ENCODE assay signal across 1 cellular context in the genomic region with DNA sequence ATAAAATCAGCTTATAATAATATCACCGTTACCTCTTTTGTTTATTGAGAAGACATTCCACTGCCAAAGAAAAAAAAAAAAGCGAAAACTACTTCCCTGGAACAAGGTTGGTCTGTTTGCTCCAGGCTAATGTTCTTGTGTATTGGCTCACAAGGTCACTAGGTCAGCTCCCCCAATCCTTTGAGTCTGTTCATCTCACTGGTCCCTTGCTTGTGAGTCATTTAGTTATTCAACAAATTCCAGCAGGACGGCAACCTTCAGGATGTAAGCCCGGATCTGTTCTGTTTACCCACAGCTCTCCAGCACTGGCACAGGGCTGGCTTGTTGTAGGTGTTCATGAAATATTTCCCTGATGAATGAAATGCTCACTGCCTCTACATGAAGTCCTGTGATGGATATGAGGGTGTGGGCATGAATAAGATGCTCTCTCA.
A peak's percentile ranks its signal among the peaks of the same experiment; 100 is the strongest.
TF ChIP-seq lines count a peak whose summit lies in the region.

No MANE protein-coding gene starts in this region.

TF ChIP-seq in HepG2, 621 proteins besides CTCF, POLR2A, EP300 and RAD21 (continued from another document and continues in another):
- TF ChIP-seq, protein P1, sequence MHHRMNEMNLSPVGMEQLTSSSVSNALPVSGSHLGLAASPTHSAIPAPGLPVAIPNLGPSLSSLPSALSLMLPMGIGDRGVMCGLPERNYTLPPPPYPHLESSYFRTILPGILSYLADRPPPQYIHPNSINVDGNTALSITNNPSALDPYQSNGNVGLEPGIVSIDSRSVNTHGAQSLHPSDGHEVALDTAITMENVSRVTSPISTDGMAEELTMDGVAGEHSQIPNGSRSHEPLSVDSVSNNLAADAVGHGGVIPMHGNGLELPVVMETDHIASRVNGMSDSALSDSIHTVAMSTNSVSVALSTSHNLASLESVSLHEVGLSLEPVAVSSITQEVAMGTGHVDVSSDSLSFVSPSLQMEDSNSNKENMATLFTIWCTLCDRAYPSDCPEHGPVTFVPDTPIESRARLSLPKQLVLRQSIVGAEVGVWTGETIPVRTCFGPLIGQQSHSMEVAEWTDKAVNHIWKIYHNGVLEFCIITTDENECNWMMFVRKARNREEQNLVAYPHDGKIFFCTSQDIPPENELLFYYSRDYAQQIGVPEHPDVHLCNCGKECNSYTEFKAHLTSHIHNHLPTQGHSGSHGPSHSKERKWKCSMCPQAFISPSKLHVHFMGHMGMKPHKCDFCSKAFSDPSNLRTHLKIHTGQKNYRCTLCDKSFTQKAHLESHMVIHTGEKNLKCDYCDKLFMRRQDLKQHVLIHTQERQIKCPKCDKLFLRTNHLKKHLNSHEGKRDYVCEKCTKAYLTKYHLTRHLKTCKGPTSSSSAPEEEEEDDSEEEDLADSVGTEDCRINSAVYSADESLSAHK (CRISPR knock-in tag; IDR thresholded peaks at IDR 0.05; ENCODE audit: borderline replicate concordance): no peak
- no peak for TF ChIP-seq TFDP2 (CRISPR knock-in tag; IDR thresholded peaks at IDR 0.05)
- peak; percentile 98 for TF ChIP-seq ELF3 (CRISPR knock-in tag; IDR thresholded peaks at IDR 0.05)
- no peak for TF ChIP-seq SMARCC2 (IDR thresholded peaks at IDR 0.05)
- no peak for TF ChIP-seq TRAFD1 (CRISPR knock-in tag; IDR thresholded peaks at IDR 0.05; ENCODE audit: borderline replicate concordance)
- TF ChIP-seq, protein P2, sequence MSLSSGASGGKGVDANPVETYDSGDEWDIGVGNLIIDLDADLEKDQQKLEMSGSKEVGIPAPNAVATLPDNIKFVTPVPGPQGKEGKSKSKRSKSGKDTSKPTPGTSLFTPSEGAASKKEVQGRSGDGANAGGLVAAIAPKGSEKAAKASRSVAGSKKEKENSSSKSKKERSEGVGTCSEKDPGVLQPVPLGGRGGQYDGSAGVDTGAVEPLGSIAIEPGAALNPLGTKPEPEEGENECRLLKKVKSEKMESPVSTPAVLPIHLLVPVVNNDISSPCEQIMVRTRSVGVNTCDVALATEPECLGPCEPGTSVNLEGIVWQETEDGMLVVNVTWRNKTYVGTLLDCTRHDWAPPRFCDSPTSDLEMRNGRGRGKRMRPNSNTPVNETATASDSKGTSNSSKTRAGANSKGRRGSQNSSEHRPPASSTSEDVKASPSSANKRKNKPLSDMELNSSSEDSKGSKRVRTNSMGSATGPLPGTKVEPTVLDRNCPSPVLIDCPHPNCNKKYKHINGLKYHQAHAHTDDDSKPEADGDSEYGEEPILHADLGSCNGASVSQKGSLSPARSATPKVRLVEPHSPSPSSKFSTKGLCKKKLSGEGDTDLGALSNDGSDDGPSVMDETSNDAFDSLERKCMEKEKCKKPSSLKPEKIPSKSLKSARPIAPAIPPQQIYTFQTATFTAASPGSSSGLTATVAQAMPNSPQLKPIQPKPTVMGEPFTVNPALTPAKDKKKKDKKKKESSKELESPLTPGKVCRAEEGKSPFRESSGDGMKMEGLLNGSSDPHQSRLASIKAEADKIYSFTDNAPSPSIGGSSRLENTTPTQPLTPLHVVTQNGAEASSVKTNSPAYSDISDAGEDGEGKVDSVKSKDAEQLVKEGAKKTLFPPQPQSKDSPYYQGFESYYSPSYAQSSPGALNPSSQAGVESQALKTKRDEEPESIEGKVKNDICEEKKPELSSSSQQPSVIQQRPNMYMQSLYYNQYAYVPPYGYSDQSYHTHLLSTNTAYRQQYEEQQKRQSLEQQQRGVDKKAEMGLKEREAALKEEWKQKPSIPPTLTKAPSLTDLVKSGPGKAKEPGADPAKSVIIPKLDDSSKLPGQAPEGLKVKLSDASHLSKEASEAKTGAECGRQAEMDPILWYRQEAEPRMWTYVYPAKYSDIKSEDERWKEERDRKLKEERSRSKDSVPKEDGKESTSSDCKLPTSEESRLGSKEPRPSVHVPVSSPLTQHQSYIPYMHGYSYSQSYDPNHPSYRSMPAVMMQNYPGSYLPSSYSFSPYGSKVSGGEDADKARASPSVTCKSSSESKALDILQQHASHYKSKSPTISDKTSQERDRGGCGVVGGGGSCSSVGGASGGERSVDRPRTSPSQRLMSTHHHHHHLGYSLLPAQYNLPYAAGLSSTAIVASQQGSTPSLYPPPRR (CRISPR knock-in tag; IDR thresholded peaks at IDR 0.05; ENCODE audit: borderline replicate concordance): peak; percentile 97
- no peak for TF ChIP-seq PAF1 (CRISPR knock-in tag; IDR thresholded peaks at IDR 0.05)
- peak; percentile 95 for TF ChIP-seq NFIC (IDR thresholded peaks at IDR 0.05; ENCODE audit: low read length)
- peak; percentile 69; the same call in 1 of the 2 replicates for TF ChIP-seq KDM2A (CRISPR knock-in tag; IDR thresholded peaks at IDR 0.05; ENCODE audit: borderline replicate concordance, low read depth)
- TF ChIP-seq, protein P3, sequence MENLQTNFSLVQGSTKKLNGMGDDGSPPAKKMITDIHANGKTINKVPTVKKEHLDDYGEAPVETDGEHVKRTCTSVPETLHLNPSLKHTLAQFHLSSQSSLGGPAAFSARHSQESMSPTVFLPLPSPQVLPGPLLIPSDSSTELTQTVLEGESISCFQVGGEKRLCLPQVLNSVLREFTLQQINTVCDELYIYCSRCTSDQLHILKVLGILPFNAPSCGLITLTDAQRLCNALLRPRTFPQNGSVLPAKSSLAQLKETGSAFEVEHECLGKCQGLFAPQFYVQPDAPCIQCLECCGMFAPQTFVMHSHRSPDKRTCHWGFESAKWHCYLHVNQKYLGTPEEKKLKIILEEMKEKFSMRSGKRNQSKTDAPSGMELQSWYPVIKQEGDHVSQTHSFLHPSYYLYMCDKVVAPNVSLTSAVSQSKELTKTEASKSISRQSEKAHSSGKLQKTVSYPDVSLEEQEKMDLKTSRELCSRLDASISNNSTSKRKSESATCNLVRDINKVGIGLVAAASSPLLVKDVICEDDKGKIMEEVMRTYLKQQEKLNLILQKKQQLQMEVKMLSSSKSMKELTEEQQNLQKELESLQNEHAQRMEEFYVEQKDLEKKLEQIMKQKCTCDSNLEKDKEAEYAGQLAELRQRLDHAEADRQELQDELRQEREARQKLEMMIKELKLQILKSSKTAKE (CRISPR knock-in tag; IDR thresholded peaks at IDR 0.05; ENCODE audit: borderline replicate concordance): peak; percentile 87
- TF ChIP-seq ZNF207 (IDR thresholded peaks at IDR 0.05; ENCODE audit: borderline replicate concordance): no peak
- TF ChIP-seq PAX8 (CRISPR knock-in tag; IDR thresholded peaks at IDR 0.05; ENCODE audit: borderline replicate concordance): no peak
- TF ChIP-seq ZNF124 (CRISPR knock-in tag; IDR thresholded peaks at IDR 0.05): peak; percentile 67; the same call in 1 of the 2 replicates
- peak; percentile 75 for TF ChIP-seq ZNF501 (CRISPR knock-in tag; IDR thresholded peaks at IDR 0.05)
- TF ChIP-seq U2AF1 (optimal IDR thresholded peaks at IDR 0.05; ENCODE audit: low read depth, low read length): no peak
- TF ChIP-seq CHD4 (IDR thresholded peaks at IDR 0.05; ENCODE audit: borderline replicate concordance, low read length): peak; percentile 91; the same call in 1 of the 2 replicates
- TF ChIP-seq PPARG (CRISPR knock-in tag; conservative IDR thresholded peaks at IDR 0.05): peak; percentile 89
- TF ChIP-seq SIX1 (CRISPR knock-in tag; IDR thresholded peaks at IDR 0.05; ENCODE audit: borderline replicate concordance): peak; percentile 73; the same call in 1 of the 2 replicates
- peak; percentile 64; the same call in 1 of the 2 replicates for TF ChIP-seq HMGXB3 (CRISPR knock-in tag; IDR thresholded peaks at IDR 0.05; ENCODE audit: borderline replicate concordance)
- peak; percentile 85 for TF ChIP-seq ZNF350 (CRISPR knock-in tag; IDR thresholded peaks at IDR 0.05; ENCODE audit: borderline replicate concordance, low read depth)
- TF ChIP-seq ISX (CRISPR knock-in tag; conservative IDR thresholded peaks at IDR 0.05): 0 out of 2 replicates have a peak, but pooled peaks have one; percentile 12
- peak; percentile 91; the same call in 1 of the 2 replicates for TF ChIP-seq MIER2 (CRISPR knock-in tag; IDR thresholded peaks at IDR 0.05)
- TF ChIP-seq ZNF556 (CRISPR knock-in tag; IDR thresholded peaks at IDR 0.05; ENCODE audit: borderline replicate concordance): peak; percentile 88; the same call in 1 of the 2 replicates
- no peak for TF ChIP-seq UBTF (CRISPR knock-in tag; IDR thresholded peaks at IDR 0.05)
- TF ChIP-seq ZNF547 (CRISPR knock-in tag; IDR thresholded peaks at IDR 0.05): no peak
- TF ChIP-seq HES4 (CRISPR knock-in tag; IDR thresholded peaks at IDR 0.05; ENCODE audit: borderline replicate concordance): no peak
- TF ChIP-seq ZNF546 (CRISPR knock-in tag; conservative IDR thresholded peaks at IDR 0.05): no peak
- peak; percentile 76; the same call in 1 of the 2 replicates for TF ChIP-seq CEBPB (IDR thresholded peaks at IDR 0.05; ENCODE audit: borderline replicate concordance, low read depth, low read length)
- TF ChIP-seq NR2F1 (CRISPR knock-in tag; IDR thresholded peaks at IDR 0.05): peak; percentile 100
- peak; percentile 70 for TF ChIP-seq MLX (CRISPR knock-in tag; IDR thresholded peaks at IDR 0.05)
- no peak for TF ChIP-seq BORCS8-MEF2B (CRISPR knock-in tag; IDR thresholded peaks at IDR 0.05)
